Comparison of ENCODE assay signal across 17 cellular contexts in genomic region chr5:150075806-150076205, GRCh38. TPM values are rescaled to one million over a fixed set of nuclear protein-coding genes. Genes with fewer than 3 reads are reported as not detected.
DNase-seq lines count a peak whose midpoint lies in the region; ATAC-seq, FAIRE-seq and TF ChIP-seq lines count a peak whose summit lies in the region.
"Had no signal": no experiment of that assay in that cellular context is flagged by ENCODE, and none has a peak within 500 bp of the region (broad histone marks: within the 10 kb centered on the region; RNA-seq: fewer than 3 reads in every experiment).

No MANE protein-coding gene starts in this region.

- BruUV-seq in PC-3 (replicated peaks; lab: Mats Ljungman, UMichigan), result no TSS peak

- TF ChIP-seq POLR2A in A549 (IDR thresholded peaks at IDR 0.05; ENCODE audit: low read length) (no peak), erythroblast (IDR thresholded peaks at IDR 0.05; ENCODE audit: low read length) (no peak)

- no peak overlapping the region for H3K27ac Mint-ChIP-seq in activated naive CD8-positive, alpha-beta T cell treated with anti-CD3 and anti-CD28 coated beads, Interleukin-2, amount 50 U/mL, for 24 hours
- H3K27ac Mint-ChIP-seq: nephron progenitor cell had no signal

- no peaks in the 10 kb centered on the region for H3K27me3 Mint-ChIP-seq in activated naive CD8-positive, alpha-beta T cell treated with anti-CD3 and anti-CD28 coated beads, Interleukin-2, amount 50 U/mL, for 24 hours

- H3K4me2 ChIP-seq in A549 (no peak overlapping the region), PC-3 (ENCODE audit: low read length) (no peak overlapping the region)
- H3K4me2 ChIP-seq: BLaER1 had no signal

- no peak overlapping the region for H3K4me3 Mint-ChIP-seq in activated naive CD8-positive, alpha-beta T cell treated with anti-CD3 and anti-CD28 coated beads, Interleukin-2, amount 50 U/mL, for 24 hours
- H3K4me3 Mint-ChIP-seq: nephron progenitor cell had no signal

- no peak for TF ChIP-seq RAD21 in A549 (conservative IDR thresholded peaks at IDR 0.05 in 1 of 2, IDR thresholded peaks at IDR 0.05 in 1 of 2)

- no peaks in the 10 kb centered on the region for H3K9me2 ChIP-seq in PC-3 (replicated peaks; ENCODE audit: low read length)

- H3K27me3 ChIP-seq in PC-3 (ENCODE audit: low read length), result peaks cover 32% of the 10 kb centered on the region
- H3K27me3 ChIP-seq: BLaER1, upper lobe of left lung had no signal

- intact Hi-C loops in PC-3 (cut with micrococcal nuclease) (no loop called here), posterior vena cava (cut with DNase I) (no loop called here)

- no peak overlapping the region for H2AFZ ChIP-seq in PC-3 (ENCODE audit: low read length)

- H3K4me1 ChIP-seq in A549 (no peaks in the 10 kb centered on the region), PC-3 (ENCODE audit: insufficient read depth, low read length) (no peaks in the 10 kb centered on the region)
- H3K4me1 ChIP-seq: lower lobe of right lung, upper lobe of left lung had no signal

- peak; percentile 62 to 82; a peak in 4 of 6 replicates for ATAC-seq in A549
- peak; percentile 37; the same call in 1 of the 2 replicates for ATAC-seq in PC-3
- ATAC-seq in HG03097 (IDR thresholded peaks at IDR 0.05; ENCODE audit: low FRiP score, unreplicated experiment), result no peak
- ATAC-seq in activated naive CD8-positive, alpha-beta T cell treated with anti-CD3 and anti-CD28 coated beads, Interleukin-2, amount 50 U/mL, for 24 hours, result no peak
- ATAC-seq: activated CD4-positive, CD25-positive, alpha-beta regulatory T cell treated with anti-CD3 and anti-CD28 coated beads, Interleukin-2, amount 50 U/mL, for 24 hours; lower lobe of right lung had no signal

- no peaks in the 10 kb centered on the region for H3K79me2 ChIP-seq in PC-3 (ENCODE audit: low read length)

- H3K27ac ChIP-seq in A549 (no peak overlapping the region), PC-3 (ENCODE audit: low read length) (no peak overlapping the region)
- H3K27ac ChIP-seq: BLaER1, lower lobe of right lung, upper lobe of left lung had no signal

- POLR2A ChIA-PET in A549 (lab: Yijun Ruan, JAX), result no interaction called here
- POLR2A ChIA-PET in PC-3 (lab: Charles Lee; ENCODE audit: unreplicated experiment), result no interaction called here

- peak in 1 of 2 experiments; percentile 17 for DNase-seq in A549 (ENCODE audit: low read depth in 1 of 2, low spot score in 1 of 2)
- DNase-seq in PC-3, result no peak
- DNase-seq in erythroblast (lab: John Stamatoyannopoulos, UW), result peak; percentile 8 to 23
- DNase-seq in posterior vena cava (ENCODE audit: low spot score), result no peak
- no peak for DNase-seq in activated CD4-positive, CD25-positive, alpha-beta regulatory T cell treated with anti-CD3 and anti-CD28 coated beads, Interleukin-2, amount 50 U/mL, for 72 hours
- no peak for DNase-seq in activated naive CD8-positive, alpha-beta T cell treated with anti-CD3 and anti-CD28 coated beads, Interleukin-2, amount 50 U/mL, for 24 hours
- DNase-seq: GOT3; lower lobe of right lung; nephron progenitor cell; retina; stimulated activated CD4-positive, alpha-beta T cell treated with anti-CD3 and anti-CD28 coated beads, Interleukin-4, amount 100 ng/mL, for 24 hours; SW 1271 had no signal

- WGBS in A549 (ENCODE audit: missing lambda C conversion rate), result 45% methylated on average over 4 of the region's 4 CpGs

- TF ChIP-seq CTCF in A549 (IDR thresholded peaks at IDR 0.05) (no peak), GM12872 (IDR thresholded peaks at IDR 0.05; ENCODE audit: insufficient read depth, low read depth, low read length) (peak; percentile 38; the same call in 2 of the 3 replicates), PC-3 (conservative IDR thresholded peaks at IDR 0.05; ENCODE audit: low read depth, low read length) (peak; percentile 23; the same call in 1 of the 2 replicates)

- no peaks in the 10 kb centered on the region for H3F3A ChIP-seq in PC-3 (ENCODE audit: low read length, unreplicated experiment)

- no peaks in the 10 kb centered on the region for H3K4me1 Mint-ChIP-seq in activated naive CD8-positive, alpha-beta T cell treated with anti-CD3 and anti-CD28 coated beads, Interleukin-2, amount 50 U/mL, for 24 hours

- no peak for TF ChIP-seq EP300 in A549 (IDR thresholded peaks at IDR 0.05)

- H3K4me3 ChIP-seq in A549, result no peak overlapping the region
- H3K4me3 ChIP-seq in PC-3 (ENCODE audit: low read length), result no peak overlapping the region
- H3K4me3 ChIP-seq: BLaER1, lower lobe of right lung, upper lobe of left lung had no signal

- H3K9me3 ChIP-seq in A549 (no peaks in the 10 kb centered on the region), PC-3 (ENCODE audit: low read length) (no peaks in the 10 kb centered on the region)
- H3K9me3 ChIP-seq: lower lobe of right lung, upper lobe of left lung had no signal

- no peaks in the 10 kb centered on the region for H3K36me3 ChIP-seq in PC-3 (ENCODE audit: low read depth, low read length)
- H3K36me3 ChIP-seq: BLaER1, upper lobe of left lung had no signal

- H4K20me1 ChIP-seq in PC-3 (ENCODE audit: low read length), result no peaks in the 10 kb centered on the region
- H4K20me1 ChIP-seq: BLaER1 had no signal

- H3K9ac ChIP-seq in PC-3 (ENCODE audit: low read length), result no peak overlapping the region
- H3K9ac ChIP-seq: BLaER1 had no signal

- H3K36me3 Mint-ChIP-seq in activated naive CD8-positive, alpha-beta T cell treated with anti-CD3 and anti-CD28 coated beads, Interleukin-2, amount 50 U/mL, for 24 hours (ENCODE audit: low read depth), result no peaks in the 10 kb centered on the region

- FAIRE-seq in A549 (lab: Jason Lieb, UNC), result no peak

- CTCF ChIA-PET in A549 (lab: Yijun Ruan, JAX) (interaction anchor here (0.7 to 1.9 kb wide), 3 partner anchors 42 to 275 kb away, joined by 3 to 6 read pairs (median 5); no protein-coding TSS in a partner anchor), PC-3 (lab: Charles Lee) (no interaction called here)

- H3K9me3 Mint-ChIP-seq in activated naive CD8-positive, alpha-beta T cell treated with anti-CD3 and anti-CD28 coated beads, Interleukin-2, amount 50 U/mL, for 24 hours, result no peaks in the 10 kb centered on the region

TF ChIP-seq in A549, 52 proteins besides CTCF, POLR2A, EP300 and RAD21:
- TF ChIP-seq NR3C1 (IDR thresholded peaks at IDR 0.05) (no peak), KDM5A (IDR thresholded peaks at IDR 0.05) (no peak), RARB (CRISPR knock-in tag; IDR thresholded peaks at IDR 0.05) (no peak), RCOR1 (IDR thresholded peaks at IDR 0.05; ENCODE audit: low read depth, low read length) (no peak), EHMT2 (IDR thresholded peaks at IDR 0.05; ENCODE audit: low read depth) (no peak)

RNA-seq across cellular contexts. Expression of gene CSF1R, which starts 10.5 kb away (rescaled TPM):
- polyA plus RNA-seq in A549 (2011; rRNA removed) (0.06 and 0.12 TPM in 2 replicates), A549 (2017; fragmentation: RNase III; extraction: RNeasy Plus Mini Kit Qiagen cat#74134 plus additional on column Dnase treatment) (not detected in 3 replicates)
- polyA plus RNA-seq in A549 (2012; cell fraction: cytosol; rRNA removed), result 0.04 and 0.10 TPM in 2 replicates
- polyA plus RNA-seq in A549 (2012; cell fraction: nucleus; rRNA removed), result 0.02 and 0.15 TPM in 2 replicates
- polyA minus RNA-seq in A549 (2011; rRNA and poly(A)+ RNA removed), result not detected in 2 replicates
- total RNA-seq in PC-3 (2014; rRNA removed) (not detected in 2 replicates), posterior vena cava (10 to 100 TPM; 30.8 to 55.1 TPM)

Comparison
In these comparisons a context has a peak if more than half of its experiments do, and no peak if none do; other contexts are left out.
1. ATAC-seq: peak in A549 (2 of 2) and PC-3 (single experiment); none in HG03097 (single experiment) and activated naive CD8-positive, alpha-beta T cell treated with anti-CD3 and anti-CD28 coated beads, Interleukin-2, amount 50 U/mL, for 24 hours (single experiment).
2. DNase-seq: peak in erythroblast (2 of 2); none in PC-3 (single experiment), posterior vena cava (single experiment), activated CD4-positive, CD25-positive, alpha-beta regulatory T cell treated with anti-CD3 and anti-CD28 coated beads, Interleukin-2, amount 50 U/mL, for 72 hours (single experiment) and activated naive CD8-positive, alpha-beta T cell treated with anti-CD3 and anti-CD28 coated beads, Interleukin-2, amount 50 U/mL, for 24 hours (single experiment).
3. RNA of gene CSF1R, which starts 10.5 kb away (total RNA-seq): 30.8 to 55.1 TPM in posterior vena cava; not detected in PC-3; every median in the first group is over 10 times any median in the second.